ENCODE assay signal across 25 cellular contexts in genomic region chr1:233166896-233167295, GRCh38.
"Had no signal": no experiment of that assay in that cellular context is flagged by ENCODE, and none has a peak within 500 bp of the region (broad histone marks: within the 10 kb centered on the region; RNA-seq: fewer than 3 reads in every experiment).

No MANE protein-coding gene starts in this region.

- H3K9me3 ChIP-seq: breast epithelium, neutrophil, testis had no signal

- H3K4me3 Mint-ChIP-seq: activated CD4-positive, alpha-beta memory T cell treated with anti-CD3 and anti-CD28 coated beads for 36 hours; activated CD4-positive, alpha-beta T cell treated with anti-CD3 and anti-CD28 coated beads, Interleukin-2, amount 10 ng/mL, durations not matched to agents 24 days and 14 days; activated naive CD4-positive, alpha-beta T cell treated with anti-CD3 and anti-CD28 coated beads, Interleukin-2, amount 10 ng/mL, durations not matched to agents 7 days and 5 days; activated naive CD8-positive, alpha-beta T cell treated with anti-CD3 and anti-CD28 coated beads, Interleukin-2, amount 10 ng/mL, durations not matched to agents 7 days and 5 days; central memory CD8-positive, alpha-beta T cell; mesothelial cell of epicardium; naive B cell; nephron progenitor cell had no signal

- H3K4me1 Mint-ChIP-seq: activated CD4-positive, alpha-beta T cell treated with anti-CD3 and anti-CD28 coated beads, Interleukin-2, amount 10 ng/mL, durations not matched to agents 24 days and 14 days; activated naive CD4-positive, alpha-beta T cell treated with anti-CD3 and anti-CD28 coated beads, Interleukin-2, amount 10 ng/mL, durations not matched to agents 7 days and 5 days; activated naive CD8-positive, alpha-beta T cell treated with anti-CD3 and anti-CD28 coated beads, Interleukin-2, amount 10 ng/mL, durations not matched to agents 7 days and 5 days; central memory CD8-positive, alpha-beta T cell; naive B cell; nephron progenitor cell had no signal

- H3K27ac ChIP-seq: breast epithelium, foreskin keratinocyte, heart right ventricle, neutrophil, right lobe of liver, testis, transverse colon had no signal

- H3K27me3 ChIP-seq: breast epithelium, foreskin keratinocyte, heart right ventricle, neutrophil, right lobe of liver, testis, transverse colon had no signal

- H3K27me3 Mint-ChIP-seq: activated CD4-positive, alpha-beta memory T cell treated with anti-CD3 and anti-CD28 coated beads for 36 hours; activated CD4-positive, alpha-beta T cell treated with anti-CD3 and anti-CD28 coated beads, Interleukin-2, amount 10 ng/mL, durations not matched to agents 24 days and 14 days; activated naive CD4-positive, alpha-beta T cell treated with anti-CD3 and anti-CD28 coated beads, Interleukin-2, amount 10 ng/mL, durations not matched to agents 7 days and 5 days; activated naive CD8-positive, alpha-beta T cell treated with anti-CD3 and anti-CD28 coated beads, Interleukin-2, amount 10 ng/mL, durations not matched to agents 7 days and 5 days; central memory CD8-positive, alpha-beta T cell; naive B cell had no signal

- H3K27ac Mint-ChIP-seq: activated CD4-positive, alpha-beta memory T cell treated with anti-CD3 and anti-CD28 coated beads for 36 hours; activated CD4-positive, alpha-beta T cell treated with anti-CD3 and anti-CD28 coated beads, Interleukin-2, amount 10 ng/mL, durations not matched to agents 24 days and 14 days; activated naive CD4-positive, alpha-beta T cell treated with anti-CD3 and anti-CD28 coated beads, Interleukin-2, amount 10 ng/mL, durations not matched to agents 7 days and 5 days; activated naive CD8-positive, alpha-beta T cell treated with anti-CD3 and anti-CD28 coated beads, Interleukin-2, amount 10 ng/mL, durations not matched to agents 7 days and 5 days; mesothelial cell of epicardium; naive B cell; nephron progenitor cell had no signal

- ATAC-seq: foreskin keratinocyte; heart right ventricle; right lobe of liver; stimulated activated naive CD8-positive, alpha-beta T cell treated with anti-CD3 and anti-CD28 coated beads, Interleukin-15, Interleukin-2, amounts not matched to agents 100 U/mL and 50 U/mL, for 24 hours had no signal

- H3K36me3 ChIP-seq: breast epithelium, heart right ventricle, neutrophil, right lobe of liver had no signal

- H3K4me3 ChIP-seq: breast epithelium, heart right ventricle, right lobe of liver, testis, transverse colon had no signal

- FAIRE-seq: endothelial cell of umbilical vein had no signal

- H3K4me1 ChIP-seq: breast epithelium, foreskin keratinocyte, heart right ventricle, right lobe of liver, testis, transverse colon had no signal

- DNase-seq: activated CD4-positive, alpha-beta memory T cell treated with anti-CD3 and anti-CD28 coated beads for 36 hours; activated CD4-positive, alpha-beta T cell treated with anti-CD3 and anti-CD28 coated beads, Interleukin-2, amount 10 ng/mL, durations not matched to agents 24 days and 14 days; activated CD4-positive, CD25-positive, alpha-beta regulatory T cell treated with anti-CD3 and anti-CD28 coated beads, Interleukin-2, amount 50 U/mL, for 72 hours; activated CD8-positive, alpha-beta memory T cell treated with anti-CD3 and anti-CD28 coated beads, Interleukin-2, amount 50 U/mL, for 4 hours; activated gamma-delta T cell; activated naive CD4-positive, alpha-beta T cell treated with anti-CD3 and anti-CD28 coated beads, Interleukin-2, amount 10 ng/mL, durations not matched to agents 7 days and 5 days; activated naive CD8-positive, alpha-beta T cell treated with anti-CD3 and anti-CD28 coated beads, Interleukin-2, amount 10 ng/mL, durations not matched to agents 7 days and 5 days; activated T-cell treated with anti-CD3 and anti-CD28 coated beads, Interleukin-2, amount 50 U/mL, for 1 hour; amygdala; foreskin keratinocyte; heart right ventricle; naive B cell; nephron progenitor cell; right lobe of liver; stimulated activated CD4-positive, alpha-beta T cell treated with anti-CD3 and anti-CD28 coated beads, Interleukin-12 subunit alpha, Interleukin-12 subunit beta, amount 100 ng/mL, for 4 hours; stimulated activated CD4-positive, alpha-beta T cell treated with anti-CD3 and anti-CD28 coated beads, Interleukin-4, amount 100 ng/mL, for 1 hour; stimulated activated naive CD8-positive, alpha-beta T cell treated with anti-CD3 and anti-CD28 coated beads, Interleukin-15, Interleukin-2, amounts not matched to agents 100 U/mL and 50 U/mL, for 24 hours; T-helper 9 cell; testis; transverse colon had no signal
